In genomic region chr20:36605309-36606170, GRCh38 we compare ENCODE assay signal across 1 cellular context.
A peak's percentile ranks its signal among the peaks of the same experiment; 100 is the strongest.
TF ChIP-seq lines count a peak whose summit lies in the region.

A gene with protein sequence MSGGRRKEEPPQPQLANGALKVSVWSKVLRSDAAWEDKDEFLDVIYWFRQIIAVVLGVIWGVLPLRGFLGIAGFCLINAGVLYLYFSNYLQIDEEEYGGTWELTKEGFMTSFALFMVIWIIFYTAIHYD (plus strand): TSS chr20:36605779. CDS start chr20:36605952, 173 bp downstream.

TF ChIP-seq in K562, 482 proteins besides CTCF, POLR2A, EP300 and RAD21 (continued from another document and continues in another):
- TF ChIP-seq, protein P1, sequence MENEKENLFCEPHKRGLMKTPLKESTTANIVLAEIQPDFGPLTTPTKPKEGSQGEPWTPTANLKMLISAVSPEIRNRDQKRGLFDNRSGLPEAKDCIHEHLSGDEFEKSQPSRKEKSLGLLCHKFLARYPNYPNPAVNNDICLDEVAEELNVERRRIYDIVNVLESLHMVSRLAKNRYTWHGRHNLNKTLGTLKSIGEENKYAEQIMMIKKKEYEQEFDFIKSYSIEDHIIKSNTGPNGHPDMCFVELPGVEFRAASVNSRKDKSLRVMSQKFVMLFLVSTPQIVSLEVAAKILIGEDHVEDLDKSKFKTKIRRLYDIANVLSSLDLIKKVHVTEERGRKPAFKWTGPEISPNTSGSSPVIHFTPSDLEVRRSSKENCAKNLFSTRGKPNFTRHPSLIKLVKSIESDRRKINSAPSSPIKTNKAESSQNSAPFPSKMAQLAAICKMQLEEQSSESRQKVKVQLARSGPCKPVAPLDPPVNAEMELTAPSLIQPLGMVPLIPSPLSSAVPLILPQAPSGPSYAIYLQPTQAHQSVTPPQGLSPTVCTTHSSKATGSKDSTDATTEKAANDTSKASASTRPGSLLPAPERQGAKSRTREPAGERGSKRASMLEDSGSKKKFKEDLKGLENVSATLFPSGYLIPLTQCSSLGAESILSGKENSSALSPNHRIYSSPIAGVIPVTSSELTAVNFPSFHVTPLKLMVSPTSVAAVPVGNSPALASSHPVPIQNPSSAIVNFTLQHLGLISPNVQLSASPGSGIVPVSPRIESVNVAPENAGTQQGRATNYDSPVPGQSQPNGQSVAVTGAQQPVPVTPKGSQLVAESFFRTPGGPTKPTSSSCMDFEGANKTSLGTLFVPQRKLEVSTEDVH (IDR thresholded peaks at IDR 0.05; ENCODE audit: low read depth, partially characterized antibody) = peak; percentile 79
- TF ChIP-seq CREM (IDR thresholded peaks at IDR 0.05; ENCODE audit: low read depth) = peak; percentile 99
- peak; percentile 87 for TF ChIP-seq POU5F1 (IDR thresholded peaks at IDR 0.05; ENCODE audit: borderline replicate concordance, low read depth, low read length, partially characterized antibody)
- TF ChIP-seq NUFIP1 (IDR thresholded peaks at IDR 0.05; ENCODE audit: partially characterized antibody) = no peak
- TF ChIP-seq CBX8 (IDR thresholded peaks at IDR 0.05; ENCODE audit: borderline replicate concordance, extremely low read depth, low read depth, low read length, poor library complexity, severe bottlenecking) = no peak
- peak; percentile 52 for TF ChIP-seq NEUROD1 (IDR thresholded peaks at IDR 0.05; ENCODE audit: borderline replicate concordance, low read depth, low read length, partially characterized antibody)
- no peak for TF ChIP-seq ZNF311 (CRISPR knock-in tag; IDR thresholded peaks at IDR 0.05)
- TF ChIP-seq RERE (CRISPR knock-in tag; IDR thresholded peaks at IDR 0.05; ENCODE audit: borderline replicate concordance) = no peak
- peak; percentile 68; the same call in 1 of the 2 replicates for TF ChIP-seq NR2C2 (CRISPR knock-in tag; IDR thresholded peaks at IDR 0.05)
- peak; percentile 74 for TF ChIP-seq NR2C2 (tag; IDR thresholded peaks at IDR 0.05)
- peak; percentile 91 for TF ChIP-seq RBFOX2 (IDR thresholded peaks at IDR 0.05; ENCODE audit: low read depth, low read length)
- TF ChIP-seq CHD1 (IDR thresholded peaks at IDR 0.05; ENCODE audit: low read length) = no peak
- TF ChIP-seq BRF1 (IDR thresholded peaks at IDR 0.05; ENCODE audit: borderline replicate concordance, extremely low read depth, insufficient read length) = no peak
- TF ChIP-seq CBX3 (IDR thresholded peaks at IDR 0.05; ENCODE audit: borderline replicate concordance in 1 of 2, low read length in 2 of 2) = peak in 1 of 2 experiments; percentile 85; a peak in 1 of 3 replicates
- peak; percentile 99 for TF ChIP-seq ATF7 (IDR thresholded peaks at IDR 0.05)
- TF ChIP-seq MYNN (IDR thresholded peaks at IDR 0.05) = peak; percentile 60; the same call in 1 of the 2 replicates
- no peak for TF ChIP-seq MYNN (CRISPR knock-in tag; IDR thresholded peaks at IDR 0.05)
- TF ChIP-seq ATF4 (CRISPR knock-in tag; IDR thresholded peaks at IDR 0.05) = no peak
- no peak for TF ChIP-seq SMARCB1 (IDR thresholded peaks at IDR 0.05; ENCODE audit: insufficient read length, low read depth)
- TF ChIP-seq, protein P2, sequence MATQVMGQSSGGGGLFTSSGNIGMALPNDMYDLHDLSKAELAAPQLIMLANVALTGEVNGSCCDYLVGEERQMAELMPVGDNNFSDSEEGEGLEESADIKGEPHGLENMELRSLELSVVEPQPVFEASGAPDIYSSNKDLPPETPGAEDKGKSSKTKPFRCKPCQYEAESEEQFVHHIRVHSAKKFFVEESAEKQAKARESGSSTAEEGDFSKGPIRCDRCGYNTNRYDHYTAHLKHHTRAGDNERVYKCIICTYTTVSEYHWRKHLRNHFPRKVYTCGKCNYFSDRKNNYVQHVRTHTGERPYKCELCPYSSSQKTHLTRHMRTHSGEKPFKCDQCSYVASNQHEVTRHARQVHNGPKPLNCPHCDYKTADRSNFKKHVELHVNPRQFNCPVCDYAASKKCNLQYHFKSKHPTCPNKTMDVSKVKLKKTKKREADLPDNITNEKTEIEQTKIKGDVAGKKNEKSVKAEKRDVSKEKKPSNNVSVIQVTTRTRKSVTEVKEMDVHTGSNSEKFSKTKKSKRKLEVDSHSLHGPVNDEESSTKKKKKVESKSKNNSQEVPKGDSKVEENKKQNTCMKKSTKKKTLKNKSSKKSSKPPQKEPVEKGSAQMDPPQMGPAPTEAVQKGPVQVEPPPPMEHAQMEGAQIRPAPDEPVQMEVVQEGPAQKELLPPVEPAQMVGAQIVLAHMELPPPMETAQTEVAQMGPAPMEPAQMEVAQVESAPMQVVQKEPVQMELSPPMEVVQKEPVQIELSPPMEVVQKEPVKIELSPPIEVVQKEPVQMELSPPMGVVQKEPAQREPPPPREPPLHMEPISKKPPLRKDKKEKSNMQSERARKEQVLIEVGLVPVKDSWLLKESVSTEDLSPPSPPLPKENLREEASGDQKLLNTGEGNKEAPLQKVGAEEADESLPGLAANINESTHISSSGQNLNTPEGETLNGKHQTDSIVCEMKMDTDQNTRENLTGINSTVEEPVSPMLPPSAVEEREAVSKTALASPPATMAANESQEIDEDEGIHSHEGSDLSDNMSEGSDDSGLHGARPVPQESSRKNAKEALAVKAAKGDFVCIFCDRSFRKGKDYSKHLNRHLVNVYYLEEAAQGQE (CRISPR knock-in tag; IDR thresholded peaks at IDR 0.05; ENCODE audit: low read depth) = peak; percentile 4; the same call in 1 of the 2 replicates
- no peak for TF ChIP-seq TEAD4 (IDR thresholded peaks at IDR 0.05; ENCODE audit: low read length)
- TF ChIP-seq TEAD4 (CRISPR knock-in tag; IDR thresholded peaks at IDR 0.05; ENCODE audit: borderline replicate concordance) = no peak
- TF ChIP-seq ELK1 (CRISPR knock-in tag; IDR thresholded peaks at IDR 0.05) = no peak
- TF ChIP-seq SMARCE1 (IDR thresholded peaks at IDR 0.05) = peak; percentile 33; the same call in 1 of the 2 replicates
- TF ChIP-seq ZNF165 (CRISPR knock-in tag; IDR thresholded peaks at IDR 0.05; ENCODE audit: borderline replicate concordance) = no peak
- no peak for TF ChIP-seq SRSF1 (IDR thresholded peaks at IDR 0.05; ENCODE audit: low read depth, low read length)
- TF ChIP-seq ZFP30 (CRISPR knock-in tag; IDR thresholded peaks at IDR 0.05; ENCODE audit: borderline replicate concordance) = no peak
- no peak for TF ChIP-seq HOXB6 (CRISPR knock-in tag; IDR thresholded peaks at IDR 0.05; ENCODE audit: borderline replicate concordance)
- peak; percentile 66 for TF ChIP-seq MEIS2 (IDR thresholded peaks at IDR 0.05; ENCODE audit: partially characterized antibody)
- no peak for TF ChIP-seq AFF1 (IDR thresholded peaks at IDR 0.05; ENCODE audit: low read depth in 1 of 2, partially characterized antibody in 2 of 2)
- no peak for TF ChIP-seq NR3C1 (CRISPR knock-in tag; IDR thresholded peaks at IDR 0.05)
- peak; percentile 90; the same call in 1 of the 2 replicates for TF ChIP-seq ATF2 (CRISPR knock-in tag; IDR thresholded peaks at IDR 0.05)
- TF ChIP-seq NR2F6 (CRISPR knock-in tag; IDR thresholded peaks at IDR 0.05) = no peak
- peak; percentile 82; the same call in 1 of the 2 replicates for TF ChIP-seq MTA1 (IDR thresholded peaks at IDR 0.05; ENCODE audit: borderline replicate concordance)
- peak; percentile 58 to 78; a peak in 3 of 4 replicates for TF ChIP-seq FOXK2 (conservative IDR thresholded peaks at IDR 0.05 in 1 of 2, IDR thresholded peaks at IDR 0.05 in 1 of 2; ENCODE audit: low read depth in 2 of 2)
- peak; percentile 51 for TF ChIP-seq TAF1 (IDR thresholded peaks at IDR 0.05; ENCODE audit: control insufficient read depth, extremely low read depth, insufficient read depth, low read length, severe bottlenecking)
- TF ChIP-seq BHLHE40 (IDR thresholded peaks at IDR 0.05; ENCODE audit: low read length) = no peak
- no peak for TF ChIP-seq KDM2B (CRISPR knock-in tag; IDR thresholded peaks at IDR 0.05)
- TF ChIP-seq ARID1B (IDR thresholded peaks at IDR 0.05) = peak; percentile 42
- no peak for TF ChIP-seq HMG20A (CRISPR knock-in tag; conservative IDR thresholded peaks at IDR 0.05)
- no peak for TF ChIP-seq BMI1 (IDR thresholded peaks at IDR 0.05; ENCODE audit: low read length)
- TF ChIP-seq GABPA (tag; conservative IDR thresholded peaks at IDR 0.05; ENCODE audit: low read depth) = peak; percentile 96
